1 cellular context compared by ENCODE assay signal in the genomic region with DNA sequence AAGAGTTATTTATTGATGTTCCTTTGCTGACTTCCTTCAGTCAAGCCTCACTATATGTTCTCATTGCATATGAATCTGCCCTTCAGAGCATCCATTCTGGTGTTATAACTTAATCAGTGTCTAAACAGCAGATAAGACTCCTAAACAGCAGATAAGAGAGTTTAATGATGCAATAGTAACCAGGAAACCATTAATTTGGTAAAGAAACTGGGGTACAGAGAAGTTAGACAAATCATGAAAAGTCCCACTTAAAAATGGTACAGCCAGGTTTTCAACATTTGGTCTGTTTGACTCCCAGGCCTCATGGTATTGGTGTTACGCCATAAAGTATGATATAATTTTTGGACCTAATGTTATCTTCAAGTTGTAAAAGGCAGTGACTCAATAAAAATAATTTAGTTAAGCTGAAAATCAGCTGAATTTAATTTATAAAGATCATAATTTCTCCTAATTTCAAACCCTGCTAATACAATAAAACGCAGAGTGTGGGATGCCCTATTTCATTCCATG.
TF ChIP-seq lines count a peak whose summit lies in the region.

No MANE protein-coding gene starts in this region.

TF ChIP-seq in GM12878, 131 proteins besides CTCF, POLR2A, EP300 and RAD21:
- TF ChIP-seq, protein P1, sequence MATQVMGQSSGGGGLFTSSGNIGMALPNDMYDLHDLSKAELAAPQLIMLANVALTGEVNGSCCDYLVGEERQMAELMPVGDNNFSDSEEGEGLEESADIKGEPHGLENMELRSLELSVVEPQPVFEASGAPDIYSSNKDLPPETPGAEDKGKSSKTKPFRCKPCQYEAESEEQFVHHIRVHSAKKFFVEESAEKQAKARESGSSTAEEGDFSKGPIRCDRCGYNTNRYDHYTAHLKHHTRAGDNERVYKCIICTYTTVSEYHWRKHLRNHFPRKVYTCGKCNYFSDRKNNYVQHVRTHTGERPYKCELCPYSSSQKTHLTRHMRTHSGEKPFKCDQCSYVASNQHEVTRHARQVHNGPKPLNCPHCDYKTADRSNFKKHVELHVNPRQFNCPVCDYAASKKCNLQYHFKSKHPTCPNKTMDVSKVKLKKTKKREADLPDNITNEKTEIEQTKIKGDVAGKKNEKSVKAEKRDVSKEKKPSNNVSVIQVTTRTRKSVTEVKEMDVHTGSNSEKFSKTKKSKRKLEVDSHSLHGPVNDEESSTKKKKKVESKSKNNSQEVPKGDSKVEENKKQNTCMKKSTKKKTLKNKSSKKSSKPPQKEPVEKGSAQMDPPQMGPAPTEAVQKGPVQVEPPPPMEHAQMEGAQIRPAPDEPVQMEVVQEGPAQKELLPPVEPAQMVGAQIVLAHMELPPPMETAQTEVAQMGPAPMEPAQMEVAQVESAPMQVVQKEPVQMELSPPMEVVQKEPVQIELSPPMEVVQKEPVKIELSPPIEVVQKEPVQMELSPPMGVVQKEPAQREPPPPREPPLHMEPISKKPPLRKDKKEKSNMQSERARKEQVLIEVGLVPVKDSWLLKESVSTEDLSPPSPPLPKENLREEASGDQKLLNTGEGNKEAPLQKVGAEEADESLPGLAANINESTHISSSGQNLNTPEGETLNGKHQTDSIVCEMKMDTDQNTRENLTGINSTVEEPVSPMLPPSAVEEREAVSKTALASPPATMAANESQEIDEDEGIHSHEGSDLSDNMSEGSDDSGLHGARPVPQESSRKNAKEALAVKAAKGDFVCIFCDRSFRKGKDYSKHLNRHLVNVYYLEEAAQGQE (IDR thresholded peaks at IDR 0.05; ENCODE audit: low read depth, low read length): no peak
- no peak for TF ChIP-seq HCFC1 (IDR thresholded peaks at IDR 0.05; ENCODE audit: low read length)
